ENCODE assay signal across 21 cellular contexts in the genomic region with DNA sequence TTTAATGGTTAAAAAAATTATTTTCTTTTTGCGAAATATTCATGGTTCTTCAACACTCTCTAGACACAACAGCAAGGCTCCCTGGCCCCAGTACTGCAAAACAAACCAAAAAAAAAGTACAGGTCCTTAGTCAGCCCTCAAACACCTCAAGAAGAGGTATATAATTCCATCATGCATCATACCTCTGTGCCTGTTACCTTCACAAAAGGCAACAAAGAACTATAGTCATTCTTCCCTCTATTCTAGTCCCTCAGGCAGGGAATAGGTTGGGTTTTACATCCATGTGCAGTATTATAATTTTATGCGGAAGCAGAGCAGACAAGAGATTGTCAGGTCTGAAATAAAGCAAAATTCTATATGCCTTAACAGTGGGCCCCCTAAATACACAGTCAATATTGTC. TPM values are rescaled to one million over a fixed set of nuclear protein-coding genes. Genes with fewer than 3 reads are reported as not detected.
DNase-seq lines count a peak whose midpoint lies in the region; TF ChIP-seq lines count a peak whose summit lies in the region.
"Had no signal": no experiment of that assay in that cellular context is flagged by ENCODE, and none has a peak within 500 bp of the region (broad histone marks: within the 10 kb centered on the region; RNA-seq: fewer than 3 reads in every experiment).

No MANE protein-coding gene starts in this region.

- H4K8ac ChIP-seq in mesendoderm (ENCODE audit: low read depth, low read length), result no peak overlapping the region

- H3K4ac ChIP-seq in mesendoderm (ENCODE audit: low read depth, low read length), result no peak overlapping the region

- peaks cover 78% of the 10 kb centered on the region for H3K4me1 Mint-ChIP-seq in activated CD4-positive, alpha-beta T cell treated with anti-CD3 and anti-CD28 coated beads, Interleukin-2, amount 10 ng/mL, durations not matched to agents 24 days and 14 days
- H3K4me1 Mint-ChIP-seq in CD4-positive, alpha-beta memory T cell, result peaks cover 70 to 100% (median 86%) of the 10 kb centered on the region in 4 donors
- peaks cover 90% of the 10 kb centered on the region for H3K4me1 Mint-ChIP-seq in chondrocyte (ENCODE audit: low read depth)
- H3K4me1 Mint-ChIP-seq in osteocyte (ENCODE audit: unreplicated experiment), result peaks cover 86% of the 10 kb centered on the region

- CTCF ChIA-PET in CD4-positive, alpha-beta memory T cell (lab: Charles Lee; ENCODE audit: partially characterized antibody), result interaction anchor here (0.9 to 1.2 kb wide), 2 partner anchors 91 to 92 kb away, joined by 4 read pairs; no protein-coding TSS in a partner anchor

- WGBS in mesendoderm (ENCODE audit: extremely low coverage, insufficient coverage, low lambda C conversion rate), result no CpG with 5 or more reads among the region's 2 CpGs

- no peak overlapping the region for H2BK5ac ChIP-seq in mesendoderm (ENCODE audit: low read length)

- H3K27me3 Mint-ChIP-seq in activated CD4-positive, alpha-beta T cell treated with anti-CD3 and anti-CD28 coated beads, Interleukin-2, amount 10 ng/mL, durations not matched to agents 24 days and 14 days, result no peaks in the 10 kb centered on the region
- no peaks in the 10 kb centered on the region for H3K27me3 Mint-ChIP-seq in CD4-positive, alpha-beta memory T cell
- H3K27me3 Mint-ChIP-seq in chondrocyte (ENCODE audit: low read depth), result no peaks in the 10 kb centered on the region
- no peaks in the 10 kb centered on the region for H3K27me3 Mint-ChIP-seq in osteocyte (ENCODE audit: unreplicated experiment)

- peaks cover 98% of the 10 kb centered on the region for H3K4me1 ChIP-seq in CD4-positive, alpha-beta memory T cell (ENCODE audit: insufficient read depth, low read length)
- peaks cover 8% of the 10 kb centered on the region for H3K4me1 ChIP-seq in mesendoderm (ENCODE audit: control insufficient read depth, low read depth, low read length)

- no peaks in the 10 kb centered on the region for H3K9me3 ChIP-seq in CD4-positive, alpha-beta memory T cell (ENCODE audit: control insufficient read depth in 1 of 2, low read length in 2 of 2)
- H3K9me3 ChIP-seq: prostate gland, SJCRH30, transverse colon had no signal

- intact Hi-C loops in activated CD4-positive, alpha-beta T cell treated with anti-CD3 and anti-CD28 coated beads, Interleukin-2, amount 10 ng/mL, durations not matched to agents 24 days and 14 days (cut with micrococcal nuclease), result no loop called here
- intact Hi-C loops in CD4-positive, alpha-beta memory T cell (cut with micrococcal nuclease), result no loop called here

- H3K56ac ChIP-seq in mesendoderm (ENCODE audit: low read length), result no peak overlapping the region

- H3K36me3 ChIP-seq in CD4-positive, alpha-beta memory T cell (ENCODE audit: insufficient read depth, low read length), result no peaks in the 10 kb centered on the region
- no peaks in the 10 kb centered on the region for H3K36me3 ChIP-seq in mesendoderm (ENCODE audit: control insufficient read depth, insufficient read depth, low read length)
- H3K36me3 ChIP-seq: prostate gland, transverse colon had no signal

- no peak overlapping the region for H3K4me3 ChIP-seq in CD4-positive, alpha-beta memory T cell (ENCODE audit: low read length in 2 of 2)
- H3K4me3 ChIP-seq in mesendoderm (ENCODE audit: low read length), result no peak overlapping the region
- H3K4me3 ChIP-seq: prostate gland, SJCRH30, transverse colon had no signal

- no peaks in the 10 kb centered on the region for H3K27me3 ChIP-seq in CD4-positive, alpha-beta memory T cell (ENCODE audit: insufficient read depth, low read length)
- H3K27me3 ChIP-seq in mesendoderm (ENCODE audit: insufficient read depth, low read length, poor library complexity), result no peaks in the 10 kb centered on the region
- H3K27me3 ChIP-seq: SJCRH30, transverse colon had no signal

- H3K79me2 ChIP-seq in mesendoderm (ENCODE audit: control insufficient read depth, insufficient read depth, low read length), result peaks cover 84% of the 10 kb centered on the region

- H3K4me3 Mint-ChIP-seq in activated CD4-positive, alpha-beta T cell treated with anti-CD3 and anti-CD28 coated beads, Interleukin-2, amount 10 ng/mL, durations not matched to agents 24 days and 14 days, result no peak overlapping the region
- peak overlapping the region in 6 of 8 donors; percentile 17 to 76 (median 40) for H3K4me3 Mint-ChIP-seq in CD4-positive, alpha-beta memory T cell
- no peak overlapping the region for H3K4me3 Mint-ChIP-seq in chondrocyte (ENCODE audit: unreplicated experiment)
- H3K4me3 Mint-ChIP-seq in osteocyte (ENCODE audit: unreplicated experiment), result no peak overlapping the region
- H3K4me3 Mint-ChIP-seq: H9 had no signal

- no peak overlapping the region for H3K18ac ChIP-seq in mesendoderm (ENCODE audit: low read length)

- peaks cover 21% of the 10 kb centered on the region for H3K79me1 ChIP-seq in mesendoderm (ENCODE audit: low read length)

- H2BK15ac ChIP-seq in mesendoderm (replicated peaks; ENCODE audit: low read depth), result no peak overlapping the region

- H3K23ac ChIP-seq in mesendoderm (ENCODE audit: low read length), result no peak overlapping the region

- H3K4me2 ChIP-seq in mesendoderm (ENCODE audit: low read length), result no peak overlapping the region

- peaks cover 57% of the 10 kb centered on the region for H3K36me3 Mint-ChIP-seq in activated CD4-positive, alpha-beta T cell treated with anti-CD3 and anti-CD28 coated beads, Interleukin-2, amount 10 ng/mL, durations not matched to agents 24 days and 14 days (ENCODE audit: low read depth)
- H3K36me3 Mint-ChIP-seq in CD4-positive, alpha-beta memory T cell, result peaks cover 18 to 52% of the 10 kb centered on the region in 2 donors
- peaks cover 4% of the 10 kb centered on the region for H3K36me3 Mint-ChIP-seq in chondrocyte (ENCODE audit: low read depth)
- H3K36me3 Mint-ChIP-seq in osteocyte (ENCODE audit: unreplicated experiment), result peaks cover 27% of the 10 kb centered on the region

- no peak for DNase-seq in activated CD4-positive, alpha-beta T cell treated with anti-CD3 and anti-CD28 coated beads, Interleukin-2, amount 10 ng/mL, durations not matched to agents 24 days and 14 days
- no peak for DNase-seq in activated CD4-positive, alpha-beta T cell treated with anti-CD3 and anti-CD28 coated beads for 1 hour
- DNase-seq in CD4-positive, alpha-beta memory T cell, result no peak
- DNase-seq in chondrocyte (ENCODE audit: low spot score), result no peak
- DNase-seq in osteocyte (ENCODE audit: extremely low spot score, unreplicated experiment), result no peak
- no peak for DNase-seq in cerebellar cortex (ENCODE audit: low spot score)
- no peak for DNase-seq in mesendoderm
- DNase-seq in ureter (ENCODE audit: low spot score), result no peak
- DNase-seq: activated CD4-positive, alpha-beta T cell treated with anti-CD3 and anti-CD28 coated beads for 4 hours; DMS79 treated with DMSO at 0.1 percent for 48 hours; foreskin melanocyte; H9; KBM-7; NCI-H1092 treated with DMSO at 0.1 percent for 48 hours; NCI-H2107; NCI-H69; OCI-M1; SJCRH30; T1000; transverse colon had no signal

- no peak overlapping the region for H3K9ac ChIP-seq in mesendoderm (ENCODE audit: low read length)

- H2AK5ac ChIP-seq in mesendoderm (ENCODE audit: low read length), result no peak overlapping the region

- peak overlapping the region; percentile 16 for H3K27ac Mint-ChIP-seq in activated CD4-positive, alpha-beta T cell treated with anti-CD3 and anti-CD28 coated beads, Interleukin-2, amount 10 ng/mL, durations not matched to agents 24 days and 14 days
- peak overlapping the region in 6 of 7 donors; percentile 22 to 95 (median 58) for H3K27ac Mint-ChIP-seq in CD4-positive, alpha-beta memory T cell
- H3K27ac Mint-ChIP-seq in chondrocyte (ENCODE audit: unreplicated experiment), result peak overlapping the region; percentile 57
- peak overlapping the region; percentile 28 for H3K27ac Mint-ChIP-seq in osteocyte (ENCODE audit: unreplicated experiment)

- H2BK120ac ChIP-seq in mesendoderm (ENCODE audit: low read depth, low read length), result no peak overlapping the region

- H4K5ac ChIP-seq in mesendoderm (ENCODE audit: low read length), result no peak overlapping the region

- no peak overlapping the region for H3K27ac ChIP-seq in CD4-positive, alpha-beta memory T cell (ENCODE audit: low read depth, low read length)
- no peak overlapping the region for H3K27ac ChIP-seq in mesendoderm (ENCODE audit: low read depth, low read length)
- H3K27ac ChIP-seq: prostate gland, SJCRH30 had no signal

- TF ChIP-seq CTCF in chondrocyte (IDR thresholded peaks at IDR 0.05) (no peak), osteocyte (IDR thresholded peaks at IDR 0.05) (no peak)

- no peaks in the 10 kb centered on the region for H3K9me3 Mint-ChIP-seq in activated CD4-positive, alpha-beta T cell treated with anti-CD3 and anti-CD28 coated beads, Interleukin-2, amount 10 ng/mL, durations not matched to agents 24 days and 14 days
- H3K9me3 Mint-ChIP-seq in CD4-positive, alpha-beta memory T cell, result peaks cover 0 to 2% (median 0%) of the 10 kb centered on the region in 8 donors
- H3K9me3 Mint-ChIP-seq in chondrocyte (ENCODE audit: low read depth) (peaks cover 4% of the 10 kb centered on the region), osteocyte (ENCODE audit: unreplicated experiment) (no peaks in the 10 kb centered on the region)

- POLR2A ChIA-PET in CD4-positive, alpha-beta memory T cell (lab: Charles Lee; ENCODE audit: partially characterized antibody), result interaction anchor here (1.0 to 4.5 kb wide), 4 partner anchors 8 to 21 kb away, joined by 3 to 51 read pairs (median 4); partner anchors contain the start of gene NFE2L2

RNA-seq across cellular contexts. Expression of gene NFE2L2, which starts 8.5 kb away (rescaled TPM):
- total RNA-seq in activated CD4-positive, alpha-beta T cell treated with anti-CD3 and anti-CD28 coated beads, Interleukin-2, amount 10 ng/mL, durations not matched to agents 24 days and 14 days, result 63.5 and 63.7 TPM in 2 replicates
- total RNA-seq in CD4-positive, alpha-beta memory T cell, result 10 to 100 TPM; 86.9 TPM
- 10 to 100 TPM; 39.6 to 63.6 TPM for polyA plus RNA-seq in CD4-positive, alpha-beta memory T cell
- total RNA-seq in chondrocyte (65.7 to 88.2 TPM (median 86.8 TPM) in 3 replicates), osteocyte (98.4 and 100 TPM in 2 replicates), ureter (190 TPM)
- polyA plus RNA-seq in mesendoderm (2013, experiment 1 of 2), result 33.0 TPM
- polyA plus RNA-seq in mesendoderm (2013, experiment 2 of 2), result 35.1 TPM

RNA-seq across cellular contexts. Expression of gene HNRNPA3, which starts 43.4 kb away (rescaled TPM):
- 333 and 336 TPM in 2 replicates for total RNA-seq in activated CD4-positive, alpha-beta T cell treated with anti-CD3 and anti-CD28 coated beads, Interleukin-2, amount 10 ng/mL, durations not matched to agents 24 days and 14 days
- 100 to 1,000 TPM; 172 to 175 TPM for total RNA-seq in CD4-positive, alpha-beta memory T cell
- polyA plus RNA-seq in CD4-positive, alpha-beta memory T cell, result 10 to 100 TPM; 41.1 to 64.5 TPM
- total RNA-seq in chondrocyte (98.0 to 153 TPM (median 106 TPM) in 3 replicates), osteocyte (127 and 136 TPM in 2 replicates), ureter (251 TPM)
- 641 TPM for polyA plus RNA-seq in mesendoderm (2013, experiment 1 of 2)
- polyA plus RNA-seq in mesendoderm (2013, experiment 2 of 2), result 604 TPM

Comparison
In these comparisons a context has a peak if more than half of its experiments do, and no peak if none do; other contexts are left out.
1. H3K4me3 Mint-ChIP-seq: peak in CD4-positive, alpha-beta memory T cell (6 of 8); none in activated CD4-positive, alpha-beta T cell treated with anti-CD3 and anti-CD28 coated beads, Interleukin-2, amount 10 ng/mL, durations not matched to agents 24 days and 14 days (single experiment), chondrocyte (single experiment) and osteocyte (single experiment).
2. Peak in every context shown above with its lines, with median percentiles within 50 percentile points of each other: H3K27ac Mint-ChIP-seq.